ENCODE assay signal across 8 cellular contexts in genomic region chr16:67236551-67237395, GRCh38. TPM values are rescaled to one million over a fixed set of nuclear protein-coding genes. Genes with fewer than 3 reads are reported as not detected.
DNase-seq lines count a peak whose midpoint lies in the region; ATAC-seq and TF ChIP-seq lines count a peak whose summit lies in the region.

No MANE protein-coding gene starts in this region.

- no peaks in the 10 kb centered on the region for H3K27me3 Mint-ChIP-seq in activated T-helper 2 cell treated with anti-CD3 and anti-CD28 coated beads, Interferon-gamma antibody, Interleukin-2, Interleukin-4, amounts not matched to agents 10 μg/mL and 5 μg/mL and 100 μg/mL, durations not matched to agents 14 hours and 24 hours and 36 hours (ENCODE audit: low read depth)

- H3K4me1 Mint-ChIP-seq in activated T-helper 2 cell treated with anti-CD3 and anti-CD28 coated beads, Interferon-gamma antibody, Interleukin-2, Interleukin-4, amounts not matched to agents 10 μg/mL and 5 μg/mL and 100 μg/mL, durations not matched to agents 14 hours and 24 hours and 36 hours (ENCODE audit: low read depth), result peaks cover 13% of the 10 kb centered on the region

- peak overlapping the region; percentile 82 for H3K27ac Mint-ChIP-seq in activated T-helper 2 cell treated with anti-CD3 and anti-CD28 coated beads, Interferon-gamma antibody, Interleukin-2, Interleukin-4, amounts not matched to agents 10 μg/mL and 5 μg/mL and 100 μg/mL, durations not matched to agents 14 hours and 24 hours and 36 hours

- peak; percentile 11 for ATAC-seq in left ventricle myocardium superior
- no peak for ATAC-seq in GM18505 (IDR thresholded peaks at IDR 0.05; ENCODE audit: unreplicated experiment)
- ATAC-seq in GM21390 (IDR thresholded peaks at IDR 0.05; ENCODE audit: unreplicated experiment), result no peak

- DNase-seq in SKM-1 treated with dmso at 0.1 percent for 144 hours (lab: John Stamatoyannopoulos, UW; ENCODE audit: unreplicated experiment) (peak; percentile 44), SKM-1 (lab: John Stamatoyannopoulos, UW; ENCODE audit: unreplicated experiment) (no peak), RPMI8226 (peak; percentile 56), left ventricle myocardium superior (peak; percentile 44)
- DNase-seq in activated T-helper 2 cell treated with anti-CD3 and anti-CD28 coated beads, Interferon-gamma antibody, Interleukin-2, Interleukin-4, amounts not matched to agents 10 μg/mL and 5 μg/mL and 100 μg/mL, durations not matched to agents 14 hours and 24 hours and 36 hours (ENCODE audit: low spot score), result peak; percentile 71
- peak; percentile 39 to 64 (median 45) for DNase-seq in stimulated activated CD4-positive, alpha-beta T cell treated with anti-CD3 and anti-CD28 coated beads, TNF-alpha, amount 100 ng/mL, for 1 hour (ENCODE audit: low read depth in 3 of 3, low spot score in 1 of 3)

- intact Hi-C loops in activated T-helper 2 cell treated with anti-CD3 and anti-CD28 coated beads, Interferon-gamma antibody, Interleukin-2, Interleukin-4, amounts not matched to agents 10 μg/mL and 5 μg/mL and 100 μg/mL, durations not matched to agents 14 hours and 24 hours and 36 hours (cut with micrococcal nuclease), result loop anchor here (1.0 kb wide), 1 partner anchor 8 kb away; no protein-coding TSS in a partner anchor
- intact Hi-C loops in left ventricle myocardium superior (cut with micrococcal nuclease), result no loop called here

- no peak for TF ChIP-seq POLR2A in GM18505 (IDR thresholded peaks at IDR 0.05; ENCODE audit: borderline replicate concordance, extremely low read depth, insufficient read depth, insufficient read length)

- H3K9me3 Mint-ChIP-seq in activated T-helper 2 cell treated with anti-CD3 and anti-CD28 coated beads, Interferon-gamma antibody, Interleukin-2, Interleukin-4, amounts not matched to agents 10 μg/mL and 5 μg/mL and 100 μg/mL, durations not matched to agents 14 hours and 24 hours and 36 hours, result no peaks in the 10 kb centered on the region

- peaks cover 68% of the 10 kb centered on the region for H3K36me3 Mint-ChIP-seq in activated T-helper 2 cell treated with anti-CD3 and anti-CD28 coated beads, Interferon-gamma antibody, Interleukin-2, Interleukin-4, amounts not matched to agents 10 μg/mL and 5 μg/mL and 100 μg/mL, durations not matched to agents 14 hours and 24 hours and 36 hours (ENCODE audit: low read depth)

- peak overlapping the region; percentile 17 for H3K4me3 Mint-ChIP-seq in activated T-helper 2 cell treated with anti-CD3 and anti-CD28 coated beads, Interferon-gamma antibody, Interleukin-2, Interleukin-4, amounts not matched to agents 10 μg/mL and 5 μg/mL and 100 μg/mL, durations not matched to agents 14 hours and 24 hours and 36 hours (ENCODE audit: low read depth)

RNA-seq across cellular contexts. Expression of gene TMEM208, which starts 9.8 kb away (rescaled TPM):
- total RNA-seq in activated T-helper 2 cell treated with anti-CD3 and anti-CD28 coated beads, Interferon-gamma antibody, Interleukin-2, Interleukin-4, amounts not matched to agents 10 μg/mL and 5 μg/mL and 100 μg/mL, durations not matched to agents 14 hours and 24 hours and 36 hours, result 53.8 and 55.4 TPM in 2 replicates
- 11.7 TPM for total RNA-seq in left ventricle myocardium superior

RNA-seq across cellular contexts. Expression of gene FHOD1, which starts 10.5 kb away (rescaled TPM):
- 134 and 141 TPM in 2 replicates for total RNA-seq in activated T-helper 2 cell treated with anti-CD3 and anti-CD28 coated beads, Interferon-gamma antibody, Interleukin-2, Interleukin-4, amounts not matched to agents 10 μg/mL and 5 μg/mL and 100 μg/mL, durations not matched to agents 14 hours and 24 hours and 36 hours
- 14.5 TPM for total RNA-seq in left ventricle myocardium superior

RNA-seq across cellular contexts. Expression of gene SLC9A5, which starts 12.0 kb away (rescaled TPM):
- total RNA-seq in activated T-helper 2 cell treated with anti-CD3 and anti-CD28 coated beads, Interferon-gamma antibody, Interleukin-2, Interleukin-4, amounts not matched to agents 10 μg/mL and 5 μg/mL and 100 μg/mL, durations not matched to agents 14 hours and 24 hours and 36 hours, result 5.1 and 6.4 TPM in 2 replicates
- total RNA-seq in left ventricle myocardium superior, result 1.2 TPM

RNA-seq across cellular contexts. Expression of gene ELMO3, which starts 37.8 kb away (rescaled TPM):
- 6.8 and 7.1 TPM in 2 replicates for total RNA-seq in activated T-helper 2 cell treated with anti-CD3 and anti-CD28 coated beads, Interferon-gamma antibody, Interleukin-2, Interleukin-4, amounts not matched to agents 10 μg/mL and 5 μg/mL and 100 μg/mL, durations not matched to agents 14 hours and 24 hours and 36 hours
- 0.79 TPM for total RNA-seq in left ventricle myocardium superior

RNA-seq across cellular contexts. Expression of gene PLEKHG4, which starts 42.6 kb away (rescaled TPM):
- total RNA-seq in activated T-helper 2 cell treated with anti-CD3 and anti-CD28 coated beads, Interferon-gamma antibody, Interleukin-2, Interleukin-4, amounts not matched to agents 10 μg/mL and 5 μg/mL and 100 μg/mL, durations not matched to agents 14 hours and 24 hours and 36 hours, result 30.4 and 33.4 TPM in 2 replicates
- 1.5 TPM for total RNA-seq in left ventricle myocardium superior
